Comparison of ENCODE assay signal across 15 cellular contexts in the genomic region with DNA sequence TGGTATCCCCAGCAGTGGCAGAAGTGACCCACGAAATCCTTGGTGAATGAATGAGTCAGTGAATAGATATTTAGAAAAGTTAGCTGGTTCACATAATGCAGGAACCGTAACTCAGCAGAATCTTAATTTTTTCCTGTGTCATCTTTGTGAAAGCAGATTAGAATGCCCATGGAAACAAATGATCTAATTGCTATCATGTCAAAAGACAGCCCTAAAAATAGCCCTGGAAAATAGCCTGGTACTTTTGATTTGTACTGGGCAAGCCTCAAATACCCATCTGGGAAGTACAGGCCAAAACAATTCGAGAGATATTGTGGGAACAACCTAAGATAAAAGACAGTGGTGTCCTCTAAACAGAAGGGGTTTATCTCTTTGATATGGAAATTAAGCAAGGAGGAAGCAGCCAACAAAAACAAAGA. TPM values are rescaled to one million over a fixed set of nuclear protein-coding genes. Genes with fewer than 3 reads are reported as not detected.
DNase-seq lines count a peak whose midpoint lies in the region; ATAC-seq and TF ChIP-seq lines count a peak whose summit lies in the region.
"Had no signal": no experiment of that assay in that cellular context is flagged by ENCODE, and none has a peak within 500 bp of the region (broad histone marks: within the 10 kb centered on the region; RNA-seq: fewer than 3 reads in every experiment).

No MANE protein-coding gene starts in this region.

- no peak overlapping the region for H2AFZ ChIP-seq in GM23338
- H2AFZ ChIP-seq in PC-3 (ENCODE audit: low read length) = no peak overlapping the region

- H3K36me3 Mint-ChIP-seq in GM23338 (ENCODE audit: low read depth) = no peaks in the 10 kb centered on the region
- H3K36me3 Mint-ChIP-seq in immature natural killer cell = no peaks in the 10 kb centered on the region
- H3K36me3 Mint-ChIP-seq: brain; CD8-positive, alpha-beta memory T cell; memory B cell had no signal

- H3K4me3 ChIP-seq in GM23338 (no peak overlapping the region), left ventricle myocardium inferior (no peak overlapping the region), psoas muscle (no peak overlapping the region), PC-3 (ENCODE audit: low read length) (no peak overlapping the region)
- H3K4me3 ChIP-seq: vagina had no signal

- no peak overlapping the region for H3K27ac ChIP-seq in GM23338 (ENCODE audit: low read depth)
- H3K27ac ChIP-seq in left ventricle myocardium inferior (replicated peaks) = peak overlapping the region; percentile 86
- H3K27ac ChIP-seq in psoas muscle = peak overlapping the region; percentile 75
- H3K27ac ChIP-seq in PC-3 (ENCODE audit: low read length) = no peak overlapping the region
- H3K27ac ChIP-seq: vagina had no signal

- H3K36me3 ChIP-seq in GM23338 (ENCODE audit: insufficient read depth) = no peaks in the 10 kb centered on the region
- H3K36me3 ChIP-seq in left ventricle myocardium inferior = no peaks in the 10 kb centered on the region
- H3K36me3 ChIP-seq in psoas muscle (ENCODE audit: insufficient read depth in 1 of 2, low read depth in 1 of 2) = no peaks in the 10 kb centered on the region
- H3K36me3 ChIP-seq in PC-3 (ENCODE audit: low read depth, low read length) = no peaks in the 10 kb centered on the region
- H3K36me3 ChIP-seq: vagina had no signal

- POLR2A ChIA-PET in PC-3 (lab: Charles Lee; ENCODE audit: unreplicated experiment) = no interaction called here

- TF ChIP-seq CTCF in GM23338 (conservative IDR thresholded peaks at IDR 0.05; ENCODE audit: low read depth in 2 of 2) = no peak
- TF ChIP-seq CTCF in left ventricle myocardium inferior (IDR thresholded peaks at IDR 0.05; ENCODE audit: borderline replicate concordance) = no peak
- no peak for TF ChIP-seq CTCF in psoas muscle (IDR thresholded peaks at IDR 0.05)
- no peak for TF ChIP-seq CTCF in PC-3 (conservative IDR thresholded peaks at IDR 0.05; ENCODE audit: low read depth, low read length)
- no peak for TF ChIP-seq CTCF in GM13976 (IDR thresholded peaks at IDR 0.05; ENCODE audit: borderline replicate concordance, control extremely low read depth, extremely low read depth, insufficient read depth, missing control alignments)

- no peak overlapping the region for H3K9ac ChIP-seq in PC-3 (ENCODE audit: low read length)

- BruUV-seq in PC-3 (replicated peaks; lab: Mats Ljungman, UMichigan) = no TSS peak

- H3K79me2 ChIP-seq in GM23338 (replicated peaks; ENCODE audit: insufficient read depth) (no peaks in the 10 kb centered on the region), PC-3 (ENCODE audit: low read length) (no peaks in the 10 kb centered on the region)

- H3K9me3 Mint-ChIP-seq in GM23338 (no peaks in the 10 kb centered on the region), immature natural killer cell (no peaks in the 10 kb centered on the region)
- H3K9me3 Mint-ChIP-seq: activated B cell treated with CpG ODN at 0.5 μM for 24 hours; activated T-cell treated with anti-CD3 and anti-CD28 coated beads, Interleukin-2, amount 50 U/mL, for 4 hours; brain; CD8-positive, alpha-beta memory T cell; memory B cell had no signal

- H3K4me3 Mint-ChIP-seq in GM23338 = no peak overlapping the region
- no peak overlapping the region for H3K4me3 Mint-ChIP-seq in immature natural killer cell
- H3K4me3 Mint-ChIP-seq: activated B cell treated with CpG ODN at 0.5 μM for 24 hours; activated T-cell treated with anti-CD3 and anti-CD28 coated beads, Interleukin-2, amount 50 U/mL, for 4 hours; brain; CD8-positive, alpha-beta memory T cell; memory B cell had no signal

- peaks cover 1% of the 10 kb centered on the region for H3K27me3 Mint-ChIP-seq in GM23338 (ENCODE audit: insufficient read depth, low read depth, poor library complexity)
- peaks cover 0 to 9% (median 6%) of the 10 kb centered on the region in 3 donors for H3K27me3 Mint-ChIP-seq in immature natural killer cell (ENCODE audit: low read depth in 3 of 3)
- H3K27me3 Mint-ChIP-seq: brain; CD8-positive, alpha-beta memory T cell had no signal

- H4K20me1 ChIP-seq in GM23338 (replicated peaks; ENCODE audit: insufficient read depth) (no peaks in the 10 kb centered on the region), PC-3 (ENCODE audit: low read length) (no peaks in the 10 kb centered on the region)

- intact Hi-C loops in left ventricle myocardium inferior (cut with micrococcal nuclease) = no loop called here
- intact Hi-C loops in psoas muscle (cut with DNase I) = no loop called here
- intact Hi-C loops in PC-3 (cut with micrococcal nuclease) = no loop called here

- H3K4me2 ChIP-seq in GM23338 (peak overlapping the region; percentile 35), PC-3 (ENCODE audit: low read length) (no peak overlapping the region)

- ATAC-seq in GM23338 (peak; percentile 77), psoas muscle (peak; percentile 59 to 81 (median 68)), PC-3 (no peak)
- ATAC-seq: activated T-cell treated with anti-CD3 and anti-CD28 coated beads, Interleukin-2, amount 50 U/mL, for 4 hours had no signal

- CTCF ChIA-PET in PC-3 (lab: Charles Lee) = no interaction called here

- in situ Hi-C loops in GM13976 (cut with MboI; ENCODE audit: low sequenced_read_pairs, unreplicated experiment) = no loop called here

- H3K27me3 ChIP-seq in GM23338 (ENCODE audit: insufficient read depth) (no peaks in the 10 kb centered on the region; the same call in 1 of the 2 replicates), left ventricle myocardium inferior (ENCODE audit: low read depth) (no peaks in the 10 kb centered on the region), psoas muscle (ENCODE audit: insufficient read depth in 3 of 3, low read length in 2 of 3) (no peaks in the 10 kb centered on the region), PC-3 (ENCODE audit: low read length) (no peaks in the 10 kb centered on the region)
- H3K27me3 ChIP-seq: vagina had no signal

- H3K27ac Mint-ChIP-seq in GM23338 (no peak overlapping the region), immature natural killer cell (no peak overlapping the region)
- H3K27ac Mint-ChIP-seq: activated B cell treated with CpG ODN at 0.5 μM for 24 hours; CD8-positive, alpha-beta memory T cell; memory B cell had no signal

- H3K4me1 ChIP-seq in GM23338 (ENCODE audit: insufficient read depth) (peaks cover 7% of the 10 kb centered on the region), left ventricle myocardium inferior (peaks cover 48% of the 10 kb centered on the region), psoas muscle (peaks cover 24% of the 10 kb centered on the region), PC-3 (ENCODE audit: insufficient read depth, low read length) (no peaks in the 10 kb centered on the region)
- H3K4me1 ChIP-seq: vagina had no signal

- peaks cover 15% of the 10 kb centered on the region; the same call in 2 of the 3 replicates for H3K4me1 Mint-ChIP-seq in GM23338
- no peaks in the 10 kb centered on the region for H3K4me1 Mint-ChIP-seq in immature natural killer cell
- H3K4me1 Mint-ChIP-seq: activated B cell treated with CpG ODN at 0.5 μM for 24 hours; CD8-positive, alpha-beta memory T cell; memory B cell had no signal

- WGBS in psoas muscle, 3 donors = 13 to 20% (median 18%) methylated on average over 3 of the region's 3 CpGs

- H3F3A ChIP-seq in GM23338 (replicated peaks; ENCODE audit: low read depth) (no peaks in the 10 kb centered on the region), PC-3 (ENCODE audit: low read length, unreplicated experiment) (no peaks in the 10 kb centered on the region)

- H3K9me2 ChIP-seq in GM23338 (ENCODE audit: insufficient read depth) (no peaks in the 10 kb centered on the region), PC-3 (replicated peaks; ENCODE audit: low read length) (no peaks in the 10 kb centered on the region)

- DNase-seq in GM23338 (ENCODE audit: low spot score) (peak; percentile 65), amniotic stem cell (lab: John Stamatoyannopoulos, UW) (peak; percentile 16), left ventricle myocardium inferior (no peak), psoas muscle (no peak), NCI-H748 (lab: John Stamatoyannopoulos, UW; ENCODE audit: unreplicated experiment) (no peak), PC-3 (no peak), immature natural killer cell (no peak), GM13976 (ENCODE audit: low spot score) (no peak)
- DNase-seq: activated B cell treated with CpG ODN at 0.5 μM for 24 hours; activated T-cell treated with anti-CD3 and anti-CD28 coated beads, Interleukin-2, amount 50 U/mL, for 4 hours; CD8-positive, alpha-beta memory T cell had no signal

- H3K9me3 ChIP-seq in left ventricle myocardium inferior (replicated peaks) = no peaks in the 10 kb centered on the region
- no peaks in the 10 kb centered on the region for H3K9me3 ChIP-seq in psoas muscle
- no peaks in the 10 kb centered on the region for H3K9me3 ChIP-seq in PC-3 (ENCODE audit: low read length)
- H3K9me3 ChIP-seq: vagina had no signal

TF ChIP-seq in GM23338, 12 proteins besides CTCF, POLR2A, EP300 and RAD21 (continues in another document):
- TF ChIP-seq, protein P1, sequence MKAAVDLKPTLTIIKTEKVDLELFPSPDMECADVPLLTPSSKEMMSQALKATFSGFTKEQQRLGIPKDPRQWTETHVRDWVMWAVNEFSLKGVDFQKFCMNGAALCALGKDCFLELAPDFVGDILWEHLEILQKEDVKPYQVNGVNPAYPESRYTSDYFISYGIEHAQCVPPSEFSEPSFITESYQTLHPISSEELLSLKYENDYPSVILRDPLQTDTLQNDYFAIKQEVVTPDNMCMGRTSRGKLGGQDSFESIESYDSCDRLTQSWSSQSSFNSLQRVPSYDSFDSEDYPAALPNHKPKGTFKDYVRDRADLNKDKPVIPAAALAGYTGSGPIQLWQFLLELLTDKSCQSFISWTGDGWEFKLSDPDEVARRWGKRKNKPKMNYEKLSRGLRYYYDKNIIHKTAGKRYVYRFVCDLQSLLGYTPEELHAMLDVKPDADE (IDR thresholded peaks at IDR 0.05) = no peak
- TF ChIP-seq NANOG (IDR thresholded peaks at IDR 0.05; ENCODE audit: borderline replicate concordance) (no peak), ZNF331 (CRISPR knock-in tag; IDR thresholded peaks at IDR 0.05; ENCODE audit: low read depth) (no peak), JUNB (IDR thresholded peaks at IDR 0.05; ENCODE audit: unreplicated experiment) (no peak), CREB1 (CRISPR knock-in tag; IDR thresholded peaks at IDR 0.05; ENCODE audit: low read depth) (no peak), EZH2 (IDR thresholded peaks at IDR 0.05; ENCODE audit: low read depth, unreplicated experiment) (no peak), POLR2AphosphoS5 (IDR thresholded peaks at IDR 0.05; ENCODE audit: low read depth) (no peak)

RNA-seq across cellular contexts. Expression of a gene that starts 21.1 kb away (rescaled TPM):
- not detected in 2 replicates for total RNA-seq in GM23338 (2014; rRNA removed; shearing (Covaris generic))
- 0.39 TPM in 1 of 2 replicates, not detected in the other for polyA plus RNA-seq in GM23338 (2016; fragmentation: Nextera tagmentation; extraction: Ambion mirVana)
- total RNA-seq in left ventricle myocardium inferior = 5.7 TPM
- total RNA-seq in psoas muscle = 1 to 10 TPM in 2 of 4 donors, under 1 TPM in 2; 0.67 to 1.3 (median 1.1) TPM
- polyA plus RNA-seq in psoas muscle = 1 to 10 TPM in 1 of 3 donors, under 1 TPM in 1, not detected in 1; 0.48 to 2.6 TPM
- not detected in 2 replicates for total RNA-seq in PC-3 (2014; rRNA removed)
- not detected for polyA plus RNA-seq in immature natural killer cell
- total RNA-seq: activated B cell treated with CpG ODN at 0.5 μM for 24 hours; activated T-cell treated with anti-CD3 and anti-CD28 coated beads, Interleukin-2, amount 50 U/mL, for 4 hours; CD8-positive, alpha-beta memory T cell; SK-MEL-5; vagina had no signal
- polyA plus RNA-seq: CD8-positive, alpha-beta memory T cell had no signal

RNA-seq across cellular contexts. Expression of a gene that starts 56.5 kb away (rescaled TPM):
- total RNA-seq in GM23338 (2014; rRNA removed; shearing (Covaris generic)) = not detected in 2 replicates
- polyA plus RNA-seq in GM23338 (2016; fragmentation: Nextera tagmentation; extraction: Ambion mirVana) (not detected in 2 replicates), psoas muscle (not detected), immature natural killer cell (not detected)
- total RNA-seq in left ventricle myocardium inferior (not detected), psoas muscle (not detected), PC-3 (2014; rRNA removed) (not detected in 2 replicates)
- total RNA-seq: activated B cell treated with CpG ODN at 0.5 μM for 24 hours; activated T-cell treated with anti-CD3 and anti-CD28 coated beads, Interleukin-2, amount 50 U/mL, for 4 hours; CD8-positive, alpha-beta memory T cell; SK-MEL-5; vagina had no signal
- polyA plus RNA-seq: CD8-positive, alpha-beta memory T cell had no signal

Comparison
In these comparisons a context has a peak if more than half of its experiments do, and no peak if none do; other contexts are left out.
1. DNase-seq: peak in GM23338 (single experiment) and amniotic stem cell (single experiment); none in left ventricle myocardium inferior (single experiment), psoas muscle (0 of 2), NCI-H748 (single experiment), PC-3 (single experiment), immature natural killer cell (0 of 3) and GM13976 (single experiment).
2. H3K27ac ChIP-seq: peak in left ventricle myocardium inferior (single experiment) and psoas muscle (single experiment); none in GM23338 (single experiment) and PC-3 (single experiment).